ENCODE assay signal across 10 cellular contexts in genomic region chr17:48002920-48003685, GRCh38. TPM values are rescaled to one million over a fixed set of nuclear protein-coding genes. Genes with fewer than 3 reads are reported as not detected.
DNase-seq lines count a peak whose midpoint lies in the region; ATAC-seq, FAIRE-seq and TF ChIP-seq lines count a peak whose summit lies in the region.
"Had no signal": no experiment of that assay in that cellular context is flagged by ENCODE, and none has a peak within 500 bp of the region (broad histone marks: within the 10 kb centered on the region; RNA-seq: fewer than 3 reads in every experiment).

No MANE protein-coding gene starts in this region.

- no peak for FAIRE-seq in A549 (lab: Jason Lieb, UNC)

- WGBS in A549 (ENCODE audit: missing lambda C conversion rate): 86% methylated on average over 14 of the region's 16 CpGs

- H3K4me3 Mint-ChIP-seq in activated CD8-positive, alpha-beta memory T cell treated with anti-CD3 and anti-CD28 coated beads, Interleukin-2, amount 10 ng/mL, durations not matched to agents 7 days and 5 days: no peak overlapping the region
- H3K4me3 Mint-ChIP-seq: activated naive CD4-positive, alpha-beta T cell treated with anti-CD3 and anti-CD28 coated beads, Interleukin-2, amount 10 ng/mL, durations not matched to agents 7 days and 5 days; CD4-positive, alpha-beta T cell had no signal

- no peaks in the 10 kb centered on the region for H3K9me3 ChIP-seq in A549
- H3K9me3 ChIP-seq in adipocyte (ENCODE audit: control insufficient read depth, low read length): no peaks in the 10 kb centered on the region
- H3K9me3 ChIP-seq in lower lobe of right lung: no peaks in the 10 kb centered on the region

- no peak for TF ChIP-seq EP300 in A549 (IDR thresholded peaks at IDR 0.05)

- POLR2A ChIA-PET in A549 (lab: Yijun Ruan, JAX): interaction anchor here (1.5 kb wide), 1 partner anchor 32 kb away, joined by 4 read pairs; the partner anchor contains the start of gene CDK5RAP3

- no peaks in the 10 kb centered on the region for H3K36me3 Mint-ChIP-seq in activated CD8-positive, alpha-beta memory T cell treated with anti-CD3 and anti-CD28 coated beads, Interleukin-2, amount 10 ng/mL, durations not matched to agents 7 days and 5 days
- H3K36me3 Mint-ChIP-seq: activated naive CD4-positive, alpha-beta T cell treated with anti-CD3 and anti-CD28 coated beads, Interleukin-2, amount 10 ng/mL, durations not matched to agents 7 days and 5 days had no signal

- H3K27ac ChIP-seq in A549 (peak overlapping the region; percentile 75 to 84), lower lobe of right lung (peak overlapping the region; percentile 59)

- CTCF ChIA-PET in A549 (lab: Yijun Ruan, JAX): interaction anchor here (0.5 to 12.2 kb wide), 13 partner anchors 8 to 160 kb away, joined by 3 to 159 read pairs (median 7); partner anchors contain the start of gene CDK5RAP3
- CTCF ChIA-PET in activated CD8-positive, alpha-beta memory T cell treated with anti-CD3 and anti-CD28 coated beads, Interleukin-2, amount 10 ng/mL, durations not matched to agents 7 days and 5 days (lab: Charles Lee): interaction anchor here (1.5 to 2.9 kb wide), 5 partner anchors 12 to 54 kb away, joined by 4 to 10 read pairs (median 7); partner anchors contain the start of gene CDK5RAP3

- H3K9ac ChIP-seq in adipocyte (ENCODE audit: low read length): peak overlapping the region; percentile 77

- DNase-seq in A549 (ENCODE audit: low read depth in 1 of 2, low spot score in 1 of 2): no peak
- DNase-seq in NCI-H1105 (lab: John Stamatoyannopoulos, UW): peak; percentile 54
- peak; percentile 32 for DNase-seq in adipocyte (ENCODE audit: low read depth)
- no peak for DNase-seq in lower lobe of right lung
- DNase-seq in EL: no peak
- no peak for DNase-seq in SW 1271 (lab: John Stamatoyannopoulos, UW)
- DNase-seq in activated CD8-positive, alpha-beta memory T cell treated with anti-CD3 and anti-CD28 coated beads, Interleukin-2, amount 10 ng/mL, durations not matched to agents 7 days and 5 days: no peak
- no peak for DNase-seq in kidney tubule cell (ENCODE audit: low spot score)
- DNase-seq: activated naive CD4-positive, alpha-beta T cell treated with anti-CD3 and anti-CD28 coated beads, Interleukin-2, amount 10 ng/mL, durations not matched to agents 7 days and 5 days; CD4-positive, alpha-beta T cell had no signal

- H3K27ac Mint-ChIP-seq in activated CD8-positive, alpha-beta memory T cell treated with anti-CD3 and anti-CD28 coated beads, Interleukin-2, amount 10 ng/mL, durations not matched to agents 7 days and 5 days: no peak overlapping the region
- H3K27ac Mint-ChIP-seq: activated naive CD4-positive, alpha-beta T cell treated with anti-CD3 and anti-CD28 coated beads, Interleukin-2, amount 10 ng/mL, durations not matched to agents 7 days and 5 days; CD4-positive, alpha-beta T cell had no signal

- no peak for TF ChIP-seq RAD21 in A549 (conservative IDR thresholded peaks at IDR 0.05 in 1 of 2, IDR thresholded peaks at IDR 0.05 in 1 of 2)

- H3K27me3 Mint-ChIP-seq in activated CD8-positive, alpha-beta memory T cell treated with anti-CD3 and anti-CD28 coated beads, Interleukin-2, amount 10 ng/mL, durations not matched to agents 7 days and 5 days: peaks cover 14% of the 10 kb centered on the region

- H3K4me1 ChIP-seq in A549 (peaks cover 16% of the 10 kb centered on the region), adipocyte (ENCODE audit: control insufficient read depth, insufficient read depth, low read length) (peaks cover 25% of the 10 kb centered on the region), lower lobe of right lung (peaks cover 27% of the 10 kb centered on the region)

- peaks cover 36% of the 10 kb centered on the region for H3K4me1 Mint-ChIP-seq in activated CD8-positive, alpha-beta memory T cell treated with anti-CD3 and anti-CD28 coated beads, Interleukin-2, amount 10 ng/mL, durations not matched to agents 7 days and 5 days

- no peaks in the 10 kb centered on the region for H3K27me3 ChIP-seq in adipocyte (replicated peaks; ENCODE audit: control insufficient read depth, insufficient read depth, low read length)
- peaks cover 12% of the 10 kb centered on the region for H3K27me3 ChIP-seq in lower lobe of right lung (ENCODE audit: low read depth)

- TF ChIP-seq POLR2A in A549 (IDR thresholded peaks at IDR 0.05; ENCODE audit: low read length): no peak

- peak overlapping the region; percentile 28 for H3K4me2 ChIP-seq in A549

- TF ChIP-seq CTCF in A549 (IDR thresholded peaks at IDR 0.05) (no peak), lower lobe of right lung (IDR thresholded peaks at IDR 0.05) (no peak)

- intact Hi-C loops in lower lobe of right lung (cut with DNase I): no loop called here

- H3K4me3 ChIP-seq in A549 (no peak overlapping the region), adipocyte (ENCODE audit: low read length) (no peak overlapping the region), lower lobe of right lung (no peak overlapping the region)

- no peaks in the 10 kb centered on the region for H3K9me3 Mint-ChIP-seq in activated CD8-positive, alpha-beta memory T cell treated with anti-CD3 and anti-CD28 coated beads, Interleukin-2, amount 10 ng/mL, durations not matched to agents 7 days and 5 days (ENCODE audit: low read depth)
- H3K9me3 Mint-ChIP-seq: activated naive CD4-positive, alpha-beta T cell treated with anti-CD3 and anti-CD28 coated beads, Interleukin-2, amount 10 ng/mL, durations not matched to agents 7 days and 5 days; CD4-positive, alpha-beta T cell had no signal

- ATAC-seq in A549: peak; percentile 10 to 25; a peak in 4 of 6 replicates
- no peak for ATAC-seq in lower lobe of right lung
- ATAC-seq in activated CD8-positive, alpha-beta memory T cell treated with anti-CD3 and anti-CD28 coated beads, Interleukin-2, amount 10 ng/mL, durations not matched to agents 7 days and 5 days: no peak

- H3K36me3 ChIP-seq in adipocyte (ENCODE audit: control insufficient read depth, insufficient read depth, low read length, severe bottlenecking) (no peaks in the 10 kb centered on the region), lower lobe of right lung (no peaks in the 10 kb centered on the region)

TF ChIP-seq in A549, 52 proteins besides CTCF, POLR2A, EP300 and RAD21 (continues in another document):
- TF ChIP-seq RCOR1 (IDR thresholded peaks at IDR 0.05; ENCODE audit: low read depth, low read length) (no peak), JUN (IDR thresholded peaks at IDR 0.05) (no peak), FOSL2 (IDR thresholded peaks at IDR 0.05) (no peak), FOSL2 (CRISPR knock-in tag; IDR thresholded peaks at IDR 0.05) (no peak)

RNA-seq across cellular contexts. Expression of gene CDK5RAP3, which starts 32.2 kb away (rescaled TPM):
- polyA plus RNA-seq in A549 (2011; rRNA removed): 124 and 179 TPM in 2 replicates
- polyA plus RNA-seq in A549 (2012; cell fraction: cytosol; rRNA removed): 114 and 128 TPM in 2 replicates
- 796 and 944 TPM in 2 replicates for polyA plus RNA-seq in A549 (2012; cell fraction: nucleus; rRNA removed)
- polyA plus RNA-seq in A549 (2017; fragmentation: RNase III; extraction: RNeasy Plus Mini Kit Qiagen cat#74134 plus additional on column Dnase treatment): 135 to 165 TPM (median 164 TPM) in 3 replicates
- polyA minus RNA-seq in A549 (2011; rRNA and poly(A)+ RNA removed): 99.5 and 169 TPM in 2 replicates
- 161 TPM for total RNA-seq in lower lobe of right lung
- total RNA-seq in activated CD8-positive, alpha-beta memory T cell treated with anti-CD3 and anti-CD28 coated beads, Interleukin-2, amount 10 ng/mL, durations not matched to agents 7 days and 5 days: 100 to 1,000 TPM; 215 to 262 TPM

RNA-seq across cellular contexts. Expression of gene COPZ2, which starts 34.5 kb away (rescaled TPM):
- polyA plus RNA-seq in A549 (2011; rRNA removed): 19.1 and 19.3 TPM in 2 replicates
- 12.3 and 13.7 TPM in 2 replicates for polyA plus RNA-seq in A549 (2012; cell fraction: cytosol; rRNA removed)
- polyA plus RNA-seq in A549 (2012; cell fraction: nucleus; rRNA removed): 7.1 and 11.4 TPM in 2 replicates
- 10.6 to 11.0 TPM (median 10.9 TPM) in 3 replicates for polyA plus RNA-seq in A549 (2017; fragmentation: RNase III; extraction: RNeasy Plus Mini Kit Qiagen cat#74134 plus additional on column Dnase treatment)
- polyA minus RNA-seq in A549 (2011; rRNA and poly(A)+ RNA removed): 12.7 and 13.4 TPM in 2 replicates
- 22.9 TPM for total RNA-seq in lower lobe of right lung
- 10 to 100 TPM in 1 of 2 experiments, 1 to 10 TPM in 1; 5.4 to 14.1 TPM for total RNA-seq in activated CD8-positive, alpha-beta memory T cell treated with anti-CD3 and anti-CD28 coated beads, Interleukin-2, amount 10 ng/mL, durations not matched to agents 7 days and 5 days

RNA-seq across cellular contexts. Expression of gene NFE2L1, which starts 45.1 kb away (rescaled TPM):
- polyA plus RNA-seq in A549 (2011; rRNA removed) (241 and 283 TPM in 2 replicates), A549 (2017; fragmentation: RNase III; extraction: RNeasy Plus Mini Kit Qiagen cat#74134 plus additional on column Dnase treatment) (104 to 111 TPM (median 108 TPM) in 3 replicates)
- 75.7 and 97.7 TPM in 2 replicates for polyA plus RNA-seq in A549 (2012; cell fraction: cytosol; rRNA removed)
- polyA plus RNA-seq in A549 (2012; cell fraction: nucleus; rRNA removed): 151 and 159 TPM in 2 replicates
- 151 and 163 TPM in 2 replicates for polyA minus RNA-seq in A549 (2011; rRNA and poly(A)+ RNA removed)
- 162 TPM for total RNA-seq in lower lobe of right lung
- total RNA-seq in activated CD8-positive, alpha-beta memory T cell treated with anti-CD3 and anti-CD28 coated beads, Interleukin-2, amount 10 ng/mL, durations not matched to agents 7 days and 5 days: 10 to 100 TPM; 56.1 to 80.8 TPM

RNA-seq across cellular contexts. Expression of gene PRR15L, which starts 45.4 kb away (rescaled TPM):
- polyA plus RNA-seq in A549 (2011; rRNA removed) (2.2 and 3.7 TPM in 2 replicates), A549 (2017; fragmentation: RNase III; extraction: RNeasy Plus Mini Kit Qiagen cat#74134 plus additional on column Dnase treatment) (0.88 to 1.6 TPM (median 1.1 TPM) in 3 replicates)
- 0.25 and 0.36 TPM in 2 replicates for polyA plus RNA-seq in A549 (2012; cell fraction: cytosol; rRNA removed)
- polyA plus RNA-seq in A549 (2012; cell fraction: nucleus; rRNA removed): 0.26 and 0.31 TPM in 2 replicates
- 2.3 and 3.1 TPM in 2 replicates for polyA minus RNA-seq in A549 (2011; rRNA and poly(A)+ RNA removed)
- 48.1 TPM for total RNA-seq in lower lobe of right lung
- total RNA-seq in activated CD8-positive, alpha-beta memory T cell treated with anti-CD3 and anti-CD28 coated beads, Interleukin-2, amount 10 ng/mL, durations not matched to agents 7 days and 5 days: not detected
- total RNA-seq: CD4-positive, alpha-beta T cell had no signal

Comparison
In these comparisons a context has a peak if more than half of its experiments do, and no peak if none do; other contexts are left out.
1. ATAC-seq: peak in A549 (2 of 2); none in lower lobe of right lung (0 of 2) and activated CD8-positive, alpha-beta memory T cell treated with anti-CD3 and anti-CD28 coated beads, Interleukin-2, amount 10 ng/mL, durations not matched to agents 7 days and 5 days (single experiment).
2. DNase-seq: peak in NCI-H1105 (single experiment) and adipocyte (single experiment); none in A549 (0 of 2), lower lobe of right lung (single experiment), EL (single experiment), SW 1271 (0 of 2), activated CD8-positive, alpha-beta memory T cell treated with anti-CD3 and anti-CD28 coated beads, Interleukin-2, amount 10 ng/mL, durations not matched to agents 7 days and 5 days (single experiment) and kidney tubule cell (single experiment).